ENCODE assay signal across 15 cellular contexts in genomic region chr12:113170457-113170856, GRCh38. TPM values are rescaled to one million over a fixed set of nuclear protein-coding genes. Genes with fewer than 3 reads are reported as not detected.
DNase-seq lines count a peak whose midpoint lies in the region; ATAC-seq and TF ChIP-seq lines count a peak whose summit lies in the region.
"Had no signal": no experiment of that assay in that cellular context is flagged by ENCODE, and none has a peak within 500 bp of the region (broad histone marks: within the 10 kb centered on the region; RNA-seq: fewer than 3 reads in every experiment).

No MANE protein-coding gene starts in this region.

- H3K4me3 Mint-ChIP-seq in T-helper 17 cell (no peak overlapping the region), HFFc6 (no peak overlapping the region)
- no peak overlapping the region for H3K4me3 Mint-ChIP-seq in stimulated activated effector memory CD8-positive, alpha-beta T cell treated with anti-CD3 and anti-CD28 coated beads, Interleukin-12 subunit alpha, Interleukin-12 subunit beta, amount 100 ng/mL, for 72 hours
- H3K4me3 Mint-ChIP-seq: CD4-positive, alpha-beta memory T cell had no signal

- peaks cover 90% of the 10 kb centered on the region for H3K36me3 ChIP-seq in BLaER1
- peaks cover 96% of the 10 kb centered on the region for H3K36me3 ChIP-seq in KOPT-K1 (ENCODE audit: insufficient read depth, low read length)

- no peak for DNase-seq in T-helper 17 cell
- DNase-seq in stimulated activated effector memory CD8-positive, alpha-beta T cell treated with anti-CD3 and anti-CD28 coated beads, Interleukin-12 subunit alpha, Interleukin-12 subunit beta, amount 100 ng/mL, for 72 hours (ENCODE audit: low spot score in 2 of 2): no peak
- no peak for DNase-seq in activated gamma-delta T cell treated with Interleukin-2 at 50 U/mL for 16 hours
- DNase-seq in NCI-H510A (lab: John Stamatoyannopoulos, UW): no peak
- no peak for DNase-seq in HFFc6
- DNase-seq: ACHN; CD4-positive, alpha-beta memory T cell; DMS79 treated with DMSO at 0.1 percent for 48 hours; GF-D8; IMR-90 had no signal

- H3K27me3 ChIP-seq in BLaER1: no peaks in the 10 kb centered on the region

- H3K4me3 ChIP-seq in BLaER1: no peak overlapping the region

- no peaks in the 10 kb centered on the region for H4K20me1 ChIP-seq in BLaER1

- H3K4me1 ChIP-seq in BLaER1: peaks cover 88% of the 10 kb centered on the region

- no peak for TF ChIP-seq CTCF in HFFc6 (IDR thresholded peaks at IDR 0.05)

- peak overlapping the region; percentile 32; the same call in 1 of the 2 replicates for H3K9ac ChIP-seq in BLaER1

- H3K36me3 Mint-ChIP-seq in T-helper 17 cell (ENCODE audit: low read depth) (peaks cover 9% of the 10 kb centered on the region), HFFc6 (ENCODE audit: low read depth) (peaks cover 27% of the 10 kb centered on the region)
- H3K36me3 Mint-ChIP-seq in stimulated activated effector memory CD8-positive, alpha-beta T cell treated with anti-CD3 and anti-CD28 coated beads, Interleukin-12 subunit alpha, Interleukin-12 subunit beta, amount 100 ng/mL, for 72 hours: peaks cover 100% of the 10 kb centered on the region

- ATAC-seq in T-helper 17 cell: no peak
- ATAC-seq in stimulated activated effector memory CD8-positive, alpha-beta T cell treated with anti-CD3 and anti-CD28 coated beads, Interleukin-12 subunit alpha, Interleukin-12 subunit beta, amount 100 ng/mL, for 72 hours: no peak
- ATAC-seq: HCT116 had no signal

- no peaks in the 10 kb centered on the region for H3K9me3 ChIP-seq in BLaER1
- no peaks in the 10 kb centered on the region for H3K9me3 ChIP-seq in KOPT-K1 (ENCODE audit: insufficient read depth, low read length, poor library complexity, severe bottlenecking)
- H3K9me3 ChIP-seq in T-helper 17 cell (ENCODE audit: control insufficient read depth, low read length, poor library complexity, severe bottlenecking): no peaks in the 10 kb centered on the region

- peaks cover 9% of the 10 kb centered on the region for H3K4me1 Mint-ChIP-seq in T-helper 17 cell
- peaks cover 9% of the 10 kb centered on the region for H3K4me1 Mint-ChIP-seq in stimulated activated effector memory CD8-positive, alpha-beta T cell treated with anti-CD3 and anti-CD28 coated beads, Interleukin-12 subunit alpha, Interleukin-12 subunit beta, amount 100 ng/mL, for 72 hours
- no peaks in the 10 kb centered on the region for H3K4me1 Mint-ChIP-seq in HFFc6 (ENCODE audit: low read depth)

- H3K27ac ChIP-seq in BLaER1: peak overlapping the region; percentile 94
- peak overlapping the region; percentile 20 for H3K27ac ChIP-seq in KOPT-K1 (ENCODE audit: low read depth, low read length, poor library complexity, severe bottlenecking)
- H3K27ac ChIP-seq: C4-2B had no signal

- H3K4me2 ChIP-seq in BLaER1: peak overlapping the region; percentile 86

- H3K27me3 Mint-ChIP-seq in T-helper 17 cell (no peaks in the 10 kb centered on the region), HFFc6 (ENCODE audit: insufficient read depth) (no peaks in the 10 kb centered on the region)
- H3K27me3 Mint-ChIP-seq: CD4-positive, alpha-beta memory T cell had no signal

- H3K27ac Mint-ChIP-seq in T-helper 17 cell: peak overlapping the region; percentile 73
- peak overlapping the region; percentile 67 for H3K27ac Mint-ChIP-seq in stimulated activated effector memory CD8-positive, alpha-beta T cell treated with anti-CD3 and anti-CD28 coated beads, Interleukin-12 subunit alpha, Interleukin-12 subunit beta, amount 100 ng/mL, for 72 hours
- H3K27ac Mint-ChIP-seq in HFFc6: no peak overlapping the region
- H3K27ac Mint-ChIP-seq: CD4-positive, alpha-beta memory T cell had no signal

- no peaks in the 10 kb centered on the region for H3K9me3 Mint-ChIP-seq in stimulated activated effector memory CD8-positive, alpha-beta T cell treated with anti-CD3 and anti-CD28 coated beads, Interleukin-12 subunit alpha, Interleukin-12 subunit beta, amount 100 ng/mL, for 72 hours
- no peaks in the 10 kb centered on the region for H3K9me3 Mint-ChIP-seq in HFFc6
- H3K9me3 Mint-ChIP-seq: CD4-positive, alpha-beta memory T cell had no signal

RNA-seq across cellular contexts. Expression of gene DDX54, which starts 14.8 kb away (rescaled TPM):
- 10 to 100 TPM; 75.9 to 92.5 TPM for total RNA-seq in T-helper 17 cell
- total RNA-seq in HFFc6 (2021; fragmentation: NEBNext Ultra II Directional; extraction: Animal tissue kit (Norgen Biotek cat#: 25700)): 10 to 100 TPM; 60.1 to 71.0 (median 61.9) TPM

RNA-seq across cellular contexts. Expression of gene RITA1, which starts 15.1 kb away (rescaled TPM):
- total RNA-seq in T-helper 17 cell: 1 to 10 TPM; 5.1 to 8.6 TPM
- total RNA-seq in HFFc6 (2021; fragmentation: NEBNext Ultra II Directional; extraction: Animal tissue kit (Norgen Biotek cat#: 25700)): 10 to 100 TPM; 18.0 to 20.9 (median 18.7) TPM

RNA-seq across cellular contexts. Expression of gene CFAP73, which starts 20.9 kb away (rescaled TPM):
- not detected for total RNA-seq in T-helper 17 cell
- under 1 TPM in 1 of 6 experiments, not detected in 5; 0.17 TPM for total RNA-seq in HFFc6 (2021; fragmentation: NEBNext Ultra II Directional; extraction: Animal tissue kit (Norgen Biotek cat#: 25700))
- total RNA-seq: CD4-positive, alpha-beta memory T cell; IMR-90 had no signal

RNA-seq across cellular contexts. Expression of gene RASAL1, which starts 34.9 kb away (rescaled TPM):
- under 1 TPM; 0.15 to 0.89 TPM for total RNA-seq in T-helper 17 cell
- total RNA-seq in HFFc6 (2021; fragmentation: NEBNext Ultra II Directional; extraction: Animal tissue kit (Norgen Biotek cat#: 25700)): not detected
- total RNA-seq: A172, IMR-90 had no signal

RNA-seq across cellular contexts. Expression of gene TPCN1, which starts 50.8 kb away (rescaled TPM):
- 10 to 100 TPM; 39.9 to 59.0 TPM for total RNA-seq in T-helper 17 cell
- total RNA-seq in HFFc6 (2021; fragmentation: NEBNext Ultra II Directional; extraction: Animal tissue kit (Norgen Biotek cat#: 25700)): 10 to 100 TPM; 19.0 to 33.3 (median 20.6) TPM
